ENCODE assay signal across 1 cellular context in the genomic region with DNA sequence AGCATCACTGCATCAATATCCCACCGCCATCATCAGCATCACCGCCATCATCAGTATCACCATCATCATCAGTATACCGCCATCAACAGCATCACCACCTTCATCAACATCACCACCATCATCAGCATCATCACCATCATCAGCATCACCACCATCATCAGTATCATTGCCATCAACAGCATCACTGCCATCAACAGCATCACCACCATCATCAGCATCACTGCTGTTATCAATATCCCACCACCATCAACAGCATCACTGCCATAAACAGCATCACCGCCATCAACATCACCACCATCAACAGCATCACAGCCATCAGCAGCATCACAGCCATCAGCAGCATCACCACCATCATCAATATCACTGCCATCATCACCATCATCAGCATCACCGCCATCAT.
TF ChIP-seq lines count a peak whose summit lies in the region.

No MANE protein-coding gene starts in this region.

TF ChIP-seq in HepG2, 621 proteins besides CTCF, POLR2A, EP300 and RAD21:
- TF ChIP-seq ZNF83 (CRISPR knock-in tag; IDR thresholded peaks at IDR 0.05; ENCODE audit: borderline replicate concordance) (no peak), CREB1 (IDR thresholded peaks at IDR 0.05) (peak; percentile 89; the same call in 1 of the 2 replicates), CREB1 (CRISPR knock-in tag; IDR thresholded peaks at IDR 0.05) (no peak)
TF ChIP-seq in HepG2: peak in this region for 1.
